In the genomic region with DNA sequence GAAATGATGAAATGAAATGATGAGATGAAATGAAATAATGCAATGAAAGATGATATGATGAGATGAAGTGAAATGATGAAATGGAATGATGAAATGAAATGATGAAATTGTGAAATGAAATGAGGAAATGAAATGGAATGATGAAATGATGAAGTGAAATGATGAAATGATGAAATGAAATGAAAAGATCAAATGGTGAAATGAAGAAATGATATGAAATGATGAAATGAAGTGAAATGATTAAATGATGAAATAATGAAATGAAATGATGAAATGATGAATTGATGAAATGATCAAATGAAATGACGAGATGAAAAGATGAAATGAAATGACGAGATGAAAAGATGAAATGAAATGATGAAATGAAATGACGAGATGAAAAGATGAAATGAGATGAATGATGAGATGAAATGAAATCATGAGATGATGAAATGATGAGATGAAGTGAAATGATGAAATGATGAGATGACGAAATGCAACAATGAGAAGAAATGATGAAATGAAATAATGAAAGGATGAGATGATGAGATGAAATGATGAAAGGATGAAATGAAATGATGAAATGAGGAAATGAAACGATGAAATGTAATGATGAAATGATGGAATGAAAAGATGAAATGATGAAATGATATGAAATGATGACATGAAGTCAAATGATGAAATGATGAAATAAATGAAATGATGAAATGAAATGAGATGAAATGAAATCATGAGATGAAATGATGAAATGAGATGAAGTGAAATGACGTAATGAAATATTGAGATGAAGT, we compare ENCODE assay signal across 1 cellular context.
TF ChIP-seq lines count a peak whose summit lies in the region.

No MANE protein-coding gene starts in this region.

TF ChIP-seq in HEK293, 187 proteins besides CTCF, POLR2A, EP300 and RAD21 (continued from another document):
- TF ChIP-seq, protein P1, sequence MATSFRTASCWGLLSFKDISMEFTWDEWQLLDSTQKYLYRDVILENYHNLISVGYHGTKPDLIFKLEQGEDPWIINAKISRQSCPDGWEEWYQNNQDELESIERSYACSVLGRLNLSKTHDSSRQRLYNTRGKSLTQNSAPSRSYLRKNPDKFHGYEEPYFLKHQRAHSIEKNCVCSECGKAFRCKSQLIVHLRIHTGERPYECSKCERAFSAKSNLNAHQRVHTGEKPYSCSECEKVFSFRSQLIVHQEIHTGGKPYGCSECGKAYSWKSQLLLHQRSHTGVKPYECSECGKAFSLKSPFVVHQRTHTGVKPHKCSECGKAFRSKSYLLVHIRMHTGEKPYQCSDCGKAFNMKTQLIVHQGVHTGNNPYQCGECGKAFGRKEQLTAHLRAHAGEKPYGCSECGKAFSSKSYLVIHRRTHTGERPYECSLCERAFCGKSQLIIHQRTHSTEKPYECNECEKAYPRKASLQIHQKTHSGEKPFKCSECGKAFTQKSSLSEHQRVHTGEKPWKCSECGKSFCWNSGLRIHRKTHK (tag by site-specific recombination; IDR thresholded peaks at IDR 0.05): peak; percentile 34; the same call in 1 of the 2 replicates
- TF ChIP-seq, protein P2, sequence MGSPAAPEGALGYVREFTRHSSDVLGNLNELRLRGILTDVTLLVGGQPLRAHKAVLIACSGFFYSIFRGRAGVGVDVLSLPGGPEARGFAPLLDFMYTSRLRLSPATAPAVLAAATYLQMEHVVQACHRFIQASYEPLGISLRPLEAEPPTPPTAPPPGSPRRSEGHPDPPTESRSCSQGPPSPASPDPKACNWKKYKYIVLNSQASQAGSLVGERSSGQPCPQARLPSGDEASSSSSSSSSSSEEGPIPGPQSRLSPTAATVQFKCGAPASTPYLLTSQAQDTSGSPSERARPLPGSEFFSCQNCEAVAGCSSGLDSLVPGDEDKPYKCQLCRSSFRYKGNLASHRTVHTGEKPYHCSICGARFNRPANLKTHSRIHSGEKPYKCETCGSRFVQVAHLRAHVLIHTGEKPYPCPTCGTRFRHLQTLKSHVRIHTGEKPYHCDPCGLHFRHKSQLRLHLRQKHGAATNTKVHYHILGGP (tag by site-specific recombination; IDR thresholded peaks at IDR 0.05): peak; percentile 32; the same call in 1 of the 2 replicates
- 0 out of 2 replicates have a peak, but pooled peaks have one; percentile 19 for TF ChIP-seq ZNF785 (tag by site-specific recombination; IDR thresholded peaks at IDR 0.05)
- peak; percentile 91 for TF ChIP-seq ZNF366 (tag by site-specific recombination; conservative IDR thresholded peaks at IDR 0.05)
- TF ChIP-seq ZNF155 (tag by site-specific recombination; IDR thresholded peaks at IDR 0.05): 0 out of 2 replicates have a peak, but pooled peaks have one; percentile 8
- TF ChIP-seq ZNF707 (tag by site-specific recombination; IDR thresholded peaks at IDR 0.05): peak; percentile 31; the same call in 1 of the 2 replicates
- TF ChIP-seq ZNF324 (tag by site-specific recombination; IDR thresholded peaks at IDR 0.05): peak; percentile 46
- TF ChIP-seq ZNF24 (tag by site-specific recombination; IDR thresholded peaks at IDR 0.05): peak; percentile 18; the same call in 1 of the 2 replicates
- 0 out of 2 replicates have a peak, but pooled peaks have one; percentile 53 for TF ChIP-seq ZNF311 (tag by site-specific recombination; IDR thresholded peaks at IDR 0.05; ENCODE audit: borderline replicate concordance)
- TF ChIP-seq, protein P3, sequence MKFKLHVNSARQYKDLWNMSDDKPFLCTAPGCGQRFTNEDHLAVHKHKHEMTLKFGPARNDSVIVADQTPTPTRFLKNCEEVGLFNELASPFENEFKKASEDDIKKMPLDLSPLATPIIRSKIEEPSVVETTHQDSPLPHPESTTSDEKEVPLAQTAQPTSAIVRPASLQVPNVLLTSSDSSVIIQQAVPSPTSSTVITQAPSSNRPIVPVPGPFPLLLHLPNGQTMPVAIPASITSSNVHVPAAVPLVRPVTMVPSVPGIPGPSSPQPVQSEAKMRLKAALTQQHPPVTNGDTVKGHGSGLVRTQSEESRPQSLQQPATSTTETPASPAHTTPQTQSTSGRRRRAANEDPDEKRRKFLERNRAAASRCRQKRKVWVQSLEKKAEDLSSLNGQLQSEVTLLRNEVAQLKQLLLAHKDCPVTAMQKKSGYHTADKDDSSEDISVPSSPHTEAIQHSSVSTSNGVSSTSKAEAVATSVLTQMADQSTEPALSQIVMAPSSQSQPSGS (tag by site-specific recombination; IDR thresholded peaks at IDR 0.05; ENCODE audit: low read depth): peak; percentile 92
- TF ChIP-seq ZNF514 (tag by site-specific recombination; IDR thresholded peaks at IDR 0.05): 0 out of 2 replicates have a peak, but pooled peaks have one; percentile 35
- TF ChIP-seq ZBTB17 (tag by site-specific recombination; IDR thresholded peaks at IDR 0.05): peak; percentile 53
- 0 out of 2 replicates have a peak, but pooled peaks have one; percentile 21 for TF ChIP-seq ZNF112 (tag by site-specific recombination; IDR thresholded peaks at IDR 0.05)
- TF ChIP-seq PRDM1 (tag by site-specific recombination; IDR thresholded peaks at IDR 0.05): peak; percentile 88; the same call in 1 of the 2 replicates
